17 cellular contexts compared by ENCODE assay signal in genomic region chr11:95599959-95600586, GRCh38.
DNase-seq lines count a peak whose midpoint lies in the region; ATAC-seq and TF ChIP-seq lines count a peak whose summit lies in the region.
"Had no signal": no experiment of that assay in that cellular context is flagged by ENCODE, and none has a peak within 500 bp of the region (broad histone marks: within the 10 kb centered on the region; RNA-seq: fewer than 3 reads in every experiment).

No MANE protein-coding gene starts in this region.

- H3K4me3 Mint-ChIP-seq in activated naive CD4-positive, alpha-beta T cell treated with anti-CD3 and anti-CD28 coated beads, Interleukin-2, amount 10 ng/mL, durations not matched to agents 7 days and 5 days = no peak overlapping the region
- H3K4me3 Mint-ChIP-seq in activated naive CD8-positive, alpha-beta T cell treated with anti-CD3 and anti-CD28 coated beads, Interleukin-2, amount 10 ng/mL, durations not matched to agents 7 days and 5 days = no peak overlapping the region
- no peak overlapping the region for H3K4me3 Mint-ChIP-seq in natural killer cell
- H3K4me3 Mint-ChIP-seq: CD8-positive, alpha-beta memory T cell had no signal

- no peak overlapping the region for H3K27ac Mint-ChIP-seq in activated naive CD4-positive, alpha-beta T cell treated with anti-CD3 and anti-CD28 coated beads, Interleukin-2, amount 10 ng/mL, durations not matched to agents 7 days and 5 days
- H3K27ac Mint-ChIP-seq in activated naive CD8-positive, alpha-beta T cell treated with anti-CD3 and anti-CD28 coated beads, Interleukin-2, amount 10 ng/mL, durations not matched to agents 7 days and 5 days = no peak overlapping the region
- no peak overlapping the region for H3K27ac Mint-ChIP-seq in natural killer cell

- ATAC-seq in activated naive CD8-positive, alpha-beta T cell treated with anti-CD3 and anti-CD28 coated beads, Interleukin-2, amount 10 ng/mL, durations not matched to agents 7 days and 5 days (ENCODE audit: low read depth) = peak; percentile 50
- ATAC-seq in natural killer cell = no peak
- ATAC-seq: left colon had no signal

- peaks cover 5% of the 10 kb centered on the region for H3K9me3 Mint-ChIP-seq in activated naive CD4-positive, alpha-beta T cell treated with anti-CD3 and anti-CD28 coated beads, Interleukin-2, amount 10 ng/mL, durations not matched to agents 7 days and 5 days
- peaks cover 2% of the 10 kb centered on the region for H3K9me3 Mint-ChIP-seq in activated naive CD8-positive, alpha-beta T cell treated with anti-CD3 and anti-CD28 coated beads, Interleukin-2, amount 10 ng/mL, durations not matched to agents 7 days and 5 days
- H3K9me3 Mint-ChIP-seq in natural killer cell = no peaks in the 10 kb centered on the region
- H3K9me3 Mint-ChIP-seq: CD8-positive, alpha-beta memory T cell had no signal

- intact Hi-C loops in natural killer cell (cut with micrococcal nuclease) = no loop called here

- CTCF ChIA-PET in activated naive CD4-positive, alpha-beta T cell treated with anti-CD3 and anti-CD28 coated beads, Interleukin-2, amount 10 ng/mL, durations not matched to agents 7 days and 5 days (lab: Charles Lee) = interaction anchor here (1.0 kb wide), 1 partner anchor 369 kb away, joined by 3 read pairs; the partner anchor contains the start of gene SESN3

- POLR2A ChIA-PET in activated naive CD8-positive, alpha-beta T cell treated with anti-CD3 and anti-CD28 coated beads, Interleukin-2, amount 10 ng/mL, durations not matched to agents 7 days and 5 days (lab: Charles Lee) = interaction anchor here (0.9 kb wide), 1 partner anchor 369 kb away, joined by 3 read pairs; no protein-coding TSS in a partner anchor

- peak; percentile 21 for DNase-seq in activated naive CD4-positive, alpha-beta T cell treated with anti-CD3 and anti-CD28 coated beads, Interleukin-2, amount 10 ng/mL, durations not matched to agents 7 days and 5 days
- DNase-seq in activated naive CD4-positive, alpha-beta T cell (lab: John Stamatoyannopoulos, UW) = no peak
- DNase-seq in SK-N-DZ (ENCODE audit: low spot score) (peak; percentile 81), AG20443 (ENCODE audit: low spot score) (no peak), natural killer cell (no peak), pons (ENCODE audit: low spot score) (no peak)
- DNase-seq in activated naive CD8-positive, alpha-beta T cell treated with anti-CD3 and anti-CD28 coated beads, Interleukin-2, amount 10 ng/mL, durations not matched to agents 7 days and 5 days = no peak
- peak; percentile 13 to 33 for DNase-seq in stimulated activated CD8-positive, alpha-beta memory T cell treated with anti-CD3 and anti-CD28 coated beads, Interleukin-7, amount 100 ng/mL, for 4 hours (ENCODE audit: low read depth in 2 of 2)
- DNase-seq: CD8-positive, alpha-beta memory T cell; colonic mucosa; DND-41; foreskin fibroblast; left colon; NCI-H187; NCI-H510A treated with DMSO at 0.1 percent for 48 hours; occipital lobe; testis had no signal

- peaks cover 1% of the 10 kb centered on the region for H3K36me3 Mint-ChIP-seq in activated naive CD4-positive, alpha-beta T cell treated with anti-CD3 and anti-CD28 coated beads, Interleukin-2, amount 10 ng/mL, durations not matched to agents 7 days and 5 days
- peaks cover 5% of the 10 kb centered on the region for H3K36me3 Mint-ChIP-seq in activated naive CD8-positive, alpha-beta T cell treated with anti-CD3 and anti-CD28 coated beads, Interleukin-2, amount 10 ng/mL, durations not matched to agents 7 days and 5 days
- H3K36me3 Mint-ChIP-seq in natural killer cell = no peaks in the 10 kb centered on the region
- H3K36me3 Mint-ChIP-seq: CD8-positive, alpha-beta memory T cell had no signal

- no peaks in the 10 kb centered on the region for H3K27me3 Mint-ChIP-seq in activated naive CD4-positive, alpha-beta T cell treated with anti-CD3 and anti-CD28 coated beads, Interleukin-2, amount 10 ng/mL, durations not matched to agents 7 days and 5 days
- peaks cover 3% of the 10 kb centered on the region for H3K27me3 Mint-ChIP-seq in activated naive CD8-positive, alpha-beta T cell treated with anti-CD3 and anti-CD28 coated beads, Interleukin-2, amount 10 ng/mL, durations not matched to agents 7 days and 5 days
- peaks cover 0 to 16% of the 10 kb centered on the region in 2 donors for H3K27me3 Mint-ChIP-seq in natural killer cell (ENCODE audit: low read depth in 2 of 2)

- no peak for TF ChIP-seq CTCF in natural killer cell (IDR thresholded peaks at IDR 0.05)

- peaks cover 17% of the 10 kb centered on the region for H3K4me1 Mint-ChIP-seq in activated naive CD4-positive, alpha-beta T cell treated with anti-CD3 and anti-CD28 coated beads, Interleukin-2, amount 10 ng/mL, durations not matched to agents 7 days and 5 days
- peaks cover 9% of the 10 kb centered on the region for H3K4me1 Mint-ChIP-seq in activated naive CD8-positive, alpha-beta T cell treated with anti-CD3 and anti-CD28 coated beads, Interleukin-2, amount 10 ng/mL, durations not matched to agents 7 days and 5 days
- no peaks in the 10 kb centered on the region for H3K4me1 Mint-ChIP-seq in natural killer cell

Comparison
In these comparisons a context has a peak if more than half of its experiments do, and no peak if none do; other contexts are left out.
1. DNase-seq: peak in activated naive CD4-positive, alpha-beta T cell treated with anti-CD3 and anti-CD28 coated beads, Interleukin-2, amount 10 ng/mL, durations not matched to agents 7 days and 5 days (single experiment), SK-N-DZ (single experiment) and stimulated activated CD8-positive, alpha-beta memory T cell treated with anti-CD3 and anti-CD28 coated beads, Interleukin-7, amount 100 ng/mL, for 4 hours (2 of 2); none in activated naive CD4-positive, alpha-beta T cell (0 of 4), activated naive CD8-positive, alpha-beta T cell treated with anti-CD3 and anti-CD28 coated beads, Interleukin-2, amount 10 ng/mL, durations not matched to agents 7 days and 5 days (single experiment), AG20443 (single experiment), natural killer cell (single experiment) and pons (single experiment).